ENCODE assay signal across 33 cellular contexts in the genomic region with DNA sequence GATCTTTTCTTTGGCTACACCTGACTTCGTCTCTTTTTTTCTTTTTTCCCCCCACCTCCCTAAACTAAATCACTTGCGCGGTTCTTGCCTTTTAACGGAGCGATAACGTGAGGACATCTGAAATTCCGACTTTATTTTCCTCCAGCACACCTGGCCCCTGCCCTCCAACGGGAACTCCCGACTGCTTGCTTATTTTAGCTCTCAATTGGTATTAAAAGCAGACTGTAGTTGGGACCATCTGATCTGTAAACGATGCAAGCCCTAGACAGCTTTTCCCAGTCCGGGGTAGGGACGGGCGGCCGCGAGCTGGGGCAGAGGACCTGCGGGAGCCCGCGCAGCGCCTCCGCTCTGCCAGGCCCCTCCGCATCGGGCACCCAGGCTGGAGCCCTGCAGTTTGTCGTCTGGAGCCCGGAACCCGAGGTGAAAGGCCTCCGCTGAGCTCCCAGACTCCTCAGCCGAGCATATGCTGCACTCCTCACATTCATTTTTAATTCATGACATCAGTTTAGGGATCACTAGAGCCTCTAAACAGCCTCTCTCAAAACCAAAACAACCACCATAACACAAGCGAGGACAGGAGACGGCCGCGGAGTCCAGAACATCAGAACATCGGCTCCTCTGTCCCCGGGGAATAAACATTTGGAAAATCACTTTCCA. TPM values are rescaled to one million over a fixed set of nuclear protein-coding genes. Genes with fewer than 3 reads are reported as not detected.
DNase-seq lines count a peak whose midpoint lies in the region; ATAC-seq, FAIRE-seq and TF ChIP-seq lines count a peak whose summit lies in the region.
"Had no signal": no experiment of that assay in that cellular context is flagged by ENCODE, and none has a peak within 500 bp of the region (broad histone marks: within the 10 kb centered on the region; RNA-seq: fewer than 3 reads in every experiment).

No MANE protein-coding gene starts in this region.

- H3K27ac Mint-ChIP-seq in astrocyte (ENCODE audit: unreplicated experiment), result no peak overlapping the region
- H3K27ac Mint-ChIP-seq: activated CD8-positive, alpha-beta memory T cell treated with anti-CD3 and anti-CD28 coated beads, Interleukin-2, amount 10 ng/mL, durations not matched to agents 7 days and 5 days; activated naive CD4-positive, alpha-beta T cell treated with anti-CD3 and anti-CD28 coated beads for 36 hours; activated T-cell treated with anti-CD3 and anti-CD28 coated beads, Interleukin-2, amount 50 U/mL, for 72 hours; stimulated activated memory B cell treated with anti-CD40 and anti-IgM and Interleukin-4, amounts not matched to agents 10 μg/mL and 1 μg/mL and 100 μg/mL, for 72 hours had no signal

- peaks cover 77% of the 10 kb centered on the region for H3K27me3 Mint-ChIP-seq in astrocyte (ENCODE audit: low read depth, unreplicated experiment)

- intact Hi-C loops in psoas muscle (cut with DNase I), result loop anchor here in 1 of 2 donors (10.0 kb wide), 1 partner anchor 572 kb away; no protein-coding TSS in a partner anchor
- intact Hi-C loops in OCI-LY7 (cut with micrococcal nuclease; ENCODE audit: unreplicated experiment), result no loop called here

- peak; percentile 32 for DNase-seq in ELF-1 (ENCODE audit: low read depth, low spot score)
- no peak for DNase-seq in astrocyte (ENCODE audit: low read depth)
- DNase-seq in psoas muscle, result no peak
- no peak for DNase-seq in activated CD4-positive, alpha-beta T cell treated with anti-CD3 and anti-CD28 coated beads for 4 hours
- no peak for DNase-seq in hepatic stellate cell (ENCODE audit: low spot score)
- DNase-seq in OCI-LY7 (ENCODE audit: low spot score), result no peak
- DNase-seq: activated CD4-positive, alpha-beta T cell treated with anti-CD3 and anti-CD28 coated beads, Interleukin-2, amount 50 U/mL, for 1 hour; activated CD8-positive, alpha-beta memory T cell treated with anti-CD3 and anti-CD28 coated beads, Interleukin-2, amount 10 ng/mL, durations not matched to agents 7 days and 5 days; activated naive CD4-positive, alpha-beta T cell treated with anti-CD3 and anti-CD28 coated beads for 36 hours; activated T-cell treated with anti-CD3 and anti-CD28 coated beads, Interleukin-2, amount 50 U/mL, for 72 hours; amygdala; Caco-2; DND-41; erythroblast; foreskin melanocyte; hypothalamus; MG63; NCI-H1417; NCI-H2081; NCI-H446; NCI-H82; nucleus accumbens; spleen; stimulated activated CD4-positive, alpha-beta T cell treated with anti-CD3 and anti-CD28 coated beads, Interleukin-4, amount 100 ng/mL, for 1 hour; T-helper 9 cell; testis had no signal

- H4K20me1 ChIP-seq in astrocyte (ENCODE audit: insufficient read depth, low read length) (no peaks in the 10 kb centered on the region), OCI-LY7 (ENCODE audit: insufficient read depth, low read length) (no peaks in the 10 kb centered on the region)

- no peaks in the 10 kb centered on the region for H3K36me3 Mint-ChIP-seq in astrocyte (ENCODE audit: low read depth, unreplicated experiment)
- H3K36me3 Mint-ChIP-seq: activated CD8-positive, alpha-beta memory T cell treated with anti-CD3 and anti-CD28 coated beads, Interleukin-2, amount 10 ng/mL, durations not matched to agents 7 days and 5 days; stimulated activated memory B cell treated with anti-CD40 and anti-IgM and Interleukin-4, amounts not matched to agents 10 μg/mL and 1 μg/mL and 100 μg/mL, for 72 hours had no signal

- no TSS peak for BruUV-seq in OCI-LY7 (replicated peaks; lab: Mats Ljungman, UMichigan)

- no peak overlapping the region for H3K4me3 ChIP-seq in astrocyte (ENCODE audit: insufficient read depth, low read depth, low read length)
- H3K4me3 ChIP-seq in iPS-15b (ENCODE audit: low read depth, low read length), result peak overlapping the region; percentile 8
- H3K4me3 ChIP-seq in psoas muscle, result peak overlapping the region; percentile 16
- H3K4me3 ChIP-seq in OCI-LY7 (ENCODE audit: low read depth, low read length, poor library complexity, severe bottlenecking), result no peak overlapping the region
- H3K4me3 ChIP-seq: BLaER1 treated with 17β-estradiol and CSF1 and Interleukin-3, amounts not matched to agents 10 nM and 100 nM; K562; lung; MG63; spleen; testis had no signal

- no peaks in the 10 kb centered on the region for H3K9me2 ChIP-seq in OCI-LY7 (ENCODE audit: insufficient read depth, low read length)

- H3K9ac ChIP-seq in astrocyte (ENCODE audit: low read length) (no peak overlapping the region), iPS-15b (ENCODE audit: low read depth, low read length) (no peak overlapping the region)
- H3K9ac ChIP-seq: BLaER1 treated with 17β-estradiol and CSF1 and Interleukin-3, amounts not matched to agents 10 nM and 100 nM had no signal

- H3K9me3 ChIP-seq in astrocyte (ENCODE audit: insufficient read depth, low read depth, low read length), result peaks cover 2% of the 10 kb centered on the region
- H3K9me3 ChIP-seq in iPS-15b (ENCODE audit: control insufficient read depth, insufficient read depth, low read length), result no peaks in the 10 kb centered on the region
- no peaks in the 10 kb centered on the region for H3K9me3 ChIP-seq in psoas muscle
- no peaks in the 10 kb centered on the region for H3K9me3 ChIP-seq in OCI-LY7 (ENCODE audit: low read length)
- H3K9me3 ChIP-seq: BLaER1 treated with 17β-estradiol and CSF1 and Interleukin-3, amounts not matched to agents 10 nM and 100 nM; Caco-2; MG63; spleen; testis had no signal

- H3K9me3 Mint-ChIP-seq in astrocyte (ENCODE audit: unreplicated experiment), result peaks cover 8% of the 10 kb centered on the region
- H3K9me3 Mint-ChIP-seq: activated naive CD4-positive, alpha-beta T cell treated with anti-CD3 and anti-CD28 coated beads for 36 hours; activated T-cell treated with anti-CD3 and anti-CD28 coated beads, Interleukin-2, amount 50 U/mL, for 72 hours; stimulated activated memory B cell treated with anti-CD40 and anti-IgM and Interleukin-4, amounts not matched to agents 10 μg/mL and 1 μg/mL and 100 μg/mL, for 72 hours had no signal

- H2AFZ ChIP-seq in astrocyte (ENCODE audit: low read depth, low read length) (peak overlapping the region; percentile 47), OCI-LY7 (ENCODE audit: low read length) (no peak overlapping the region)

- WGBS in psoas muscle, 3 donors, result 20 to 27% (median 26%) methylated on average over 33 of the region's 33 CpGs

- H3K4me2 ChIP-seq in astrocyte (ENCODE audit: low read length) (peak overlapping the region; percentile 57), OCI-LY7 (ENCODE audit: low read length) (no peak overlapping the region)
- H3K4me2 ChIP-seq: BLaER1 treated with 17β-estradiol and CSF1 and Interleukin-3, amounts not matched to agents 10 nM and 100 nM had no signal

- FAIRE-seq in astrocyte (lab: Jason Lieb, UNC), result no peak
- FAIRE-seq: K562 had no signal

- no peak overlapping the region for H3K4me3 Mint-ChIP-seq in astrocyte (ENCODE audit: unreplicated experiment)
- H3K4me3 Mint-ChIP-seq: activated CD8-positive, alpha-beta memory T cell treated with anti-CD3 and anti-CD28 coated beads, Interleukin-2, amount 10 ng/mL, durations not matched to agents 7 days and 5 days; activated naive CD4-positive, alpha-beta T cell treated with anti-CD3 and anti-CD28 coated beads for 36 hours; activated T-cell treated with anti-CD3 and anti-CD28 coated beads, Interleukin-2, amount 50 U/mL, for 72 hours; stimulated activated memory B cell treated with anti-CD40 and anti-IgM and Interleukin-4, amounts not matched to agents 10 μg/mL and 1 μg/mL and 100 μg/mL, for 72 hours had no signal

- peaks cover 9% of the 10 kb centered on the region for H3K79me2 ChIP-seq in astrocyte (ENCODE audit: insufficient read depth, low read length)
- H3K79me2 ChIP-seq in OCI-LY7 (ENCODE audit: insufficient read depth, low read depth, low read length), result no peaks in the 10 kb centered on the region

- CTCF ChIA-PET in OCI-LY7 (lab: Charles Lee; ENCODE audit: unreplicated experiment), result no interaction called here

- H3K4me1 Mint-ChIP-seq in astrocyte (ENCODE audit: low read depth, unreplicated experiment), result peaks cover 2% of the 10 kb centered on the region

- H3K4me1 ChIP-seq in astrocyte (ENCODE audit: insufficient read depth, low read length) (peaks cover 2% of the 10 kb centered on the region), iPS-15b (ENCODE audit: control insufficient read depth, insufficient read depth, low read length) (peaks cover 4% of the 10 kb centered on the region), psoas muscle (peaks cover 3% of the 10 kb centered on the region), OCI-LY7 (ENCODE audit: insufficient read depth, low read length, poor library complexity, severe bottlenecking) (no peaks in the 10 kb centered on the region)

- peak in 1 of 4 donors; percentile 5 for ATAC-seq in psoas muscle
- ATAC-seq in HG03095 (IDR thresholded peaks at IDR 0.05; ENCODE audit: unreplicated experiment), result no peak
- ATAC-seq: activated CD8-positive, alpha-beta memory T cell treated with anti-CD3 and anti-CD28 coated beads, Interleukin-2, amount 10 ng/mL, durations not matched to agents 7 days and 5 days; activated T-cell treated with anti-CD3 and anti-CD28 coated beads, Interleukin-2, amount 50 U/mL, for 72 hours; K562; stimulated activated memory B cell treated with anti-CD40 and anti-IgM and Interleukin-4, amounts not matched to agents 10 μg/mL and 1 μg/mL and 100 μg/mL, for 72 hours had no signal

- H3K27ac ChIP-seq in astrocyte (ENCODE audit: low read depth, low read length) (no peak overlapping the region), psoas muscle (no peak overlapping the region), OCI-LY7 (ENCODE audit: low read depth, low read length, poor library complexity, severe bottlenecking) (no peak overlapping the region)
- H3K27ac ChIP-seq: BLaER1 treated with 17β-estradiol and CSF1 and Interleukin-3, amounts not matched to agents 10 nM and 100 nM; spleen; testis had no signal

- TF ChIP-seq CTCF in astrocyte (IDR thresholded peaks at IDR 0.05; ENCODE audit: insufficient read depth, low read depth, low read length) (no peak), psoas muscle (IDR thresholded peaks at IDR 0.05) (no peak), OCI-LY7 (conservative IDR thresholded peaks at IDR 0.05; ENCODE audit: low read length) (no peak)

- H3K36me3 ChIP-seq in astrocyte (ENCODE audit: insufficient read depth, low read length) (no peaks in the 10 kb centered on the region), iPS-15b (ENCODE audit: control insufficient read depth, insufficient read depth, low read length) (no peaks in the 10 kb centered on the region), psoas muscle (ENCODE audit: insufficient read depth in 1 of 2, low read depth in 1 of 2) (no peaks in the 10 kb centered on the region), OCI-LY7 (ENCODE audit: insufficient read depth, low read length) (no peaks in the 10 kb centered on the region)
- H3K36me3 ChIP-seq: BLaER1 treated with 17β-estradiol and CSF1 and Interleukin-3, amounts not matched to agents 10 nM and 100 nM; MG63; spleen had no signal

- POLR2A ChIA-PET in OCI-LY7 (lab: Charles Lee), result no interaction called here

- H3K27me3 ChIP-seq in astrocyte (ENCODE audit: insufficient read depth, low read length), result peaks cover 69% of the 10 kb centered on the region
- peaks cover 89% of the 10 kb centered on the region for H3K27me3 ChIP-seq in iPS-15b (ENCODE audit: control insufficient read depth, insufficient read depth, low read length)
- peaks cover 0 to 79% (median 23%) of the 10 kb centered on the region in 3 donors for H3K27me3 ChIP-seq in psoas muscle (ENCODE audit: insufficient read depth in 3 of 3, low read length in 2 of 3)
- H3K27me3 ChIP-seq: testis had no signal

RNA-seq across cellular contexts. Expression of gene EMX2, which starts 10.0 kb away (rescaled TPM):
- not detected in 2 replicates for total RNA-seq in astrocyte
- 1 to 10 TPM in 2 of 4 donors, under 1 TPM in 2; 0.69 to 3.3 (median 1.2) TPM for total RNA-seq in psoas muscle
- polyA plus RNA-seq in psoas muscle, result 1 to 10 TPM; 1.1 to 3.4 (median 1.2) TPM
- not detected in 2 replicates for total RNA-seq in OCI-LY7 (2014; rRNA removed; shearing (Covaris generic))
- not detected in 2 replicates for total RNA-seq in OCI-LY7 (2022)
- total RNA-seq: A673; activated CD8-positive, alpha-beta memory T cell treated with anti-CD3 and anti-CD28 coated beads, Interleukin-2, amount 10 ng/mL, durations not matched to agents 7 days and 5 days; activated naive CD4-positive, alpha-beta T cell treated with anti-CD3 and anti-CD28 coated beads for 36 hours; activated T-cell treated with anti-CD3 and anti-CD28 coated beads, Interleukin-2, amount 50 U/mL, for 72 hours; K562; spleen had no signal
- polyA plus RNA-seq: K562, lung had no signal

Comparison
In these comparisons a context has a peak if more than half of its experiments do, and no peak if none do; other contexts are left out.
1. H3K4me3 ChIP-seq: peak in iPS-15b (single experiment) and psoas muscle (single experiment); none in astrocyte (single experiment) and OCI-LY7 (single experiment).